ENCODE assay signal across 25 cellular contexts in genomic region chr1:30615076-30615795, GRCh38.
"Had no signal": no experiment of that assay in that cellular context is flagged by ENCODE, and none has a peak within 500 bp of the region (broad histone marks: within the 10 kb centered on the region; RNA-seq: fewer than 3 reads in every experiment).

No MANE protein-coding gene starts in this region.

- H3K4me1 ChIP-seq: left lung, lower lobe of right lung, stomach, thyroid gland, upper lobe of right lung had no signal

- H3K4me3 Mint-ChIP-seq: activated naive CD4-positive, alpha-beta T cell treated with anti-CD3 and anti-CD28 coated beads, Interleukin-2, amount 50 U/mL, for 24 hours; activated naive CD8-positive, alpha-beta T cell treated with anti-CD3 and anti-CD28 coated beads, Interleukin-2, amount 50 U/mL, for 24 hours; central memory CD8-positive, alpha-beta T cell; immature natural killer cell; natural killer cell treated with Interleukin-12 subunit alpha and Interleukin-12 subunit beta and Interleukin-15 and Interleukin-18, amount 100 ng/mL, for 72 hours; stimulated activated naive B cell treated with anti-CD40 and anti-IgM and Interleukin-4, amounts not matched to agents 10 μg/mL and 1 μg/mL and 100 μg/mL, for 72 hours had no signal

- DNase-seq: activated CD4-positive, alpha-beta T cell treated with anti-CD3 and anti-CD28 coated beads for 4 hours; activated CD4-positive, alpha-beta T cell treated with anti-CD3 and anti-CD28 coated beads, Interleukin-2, amount 50 U/mL, for 4 hours; activated naive CD8-positive, alpha-beta T cell treated with anti-CD3 and anti-CD28 coated beads, Interleukin-2, amount 50 U/mL, for 24 hours; activated T-cell treated with anti-CD3 and anti-CD28 coated beads, Interleukin-2, amount 50 U/mL, for 48 hours; amygdala; dermis blood vessel endothelial cell; effector CD8-positive, alpha-beta T cell; head of caudate nucleus; hypothalamus; immature natural killer cell; kidney glomerular epithelial cell; left lung; lower lobe of right lung; mucosa of descending colon; right cardiac atrium; stimulated activated CD4-positive, alpha-beta T cell treated with anti-CD3 and anti-CD28 coated beads, Interleukin-15, amount 100 ng/mL, for 24 hours; stimulated activated CD4-positive, alpha-beta T cell treated with anti-CD3 and anti-CD28 coated beads, Interleukin-2, amount 100 ng/mL, for 24 hours; stimulated activated naive B cell treated with anti-CD40 and anti-IgM and Interleukin-4, amounts not matched to agents 10 μg/mL and 1 μg/mL and 100 μg/mL, for 72 hours; thyroid gland had no signal

- H3K4me3 ChIP-seq: left lung, lower lobe of right lung, mucosa of descending colon, stomach, thyroid gland, upper lobe of right lung had no signal

- H3K27ac Mint-ChIP-seq: activated naive CD4-positive, alpha-beta T cell treated with anti-CD3 and anti-CD28 coated beads, Interleukin-2, amount 50 U/mL, for 24 hours; activated naive CD8-positive, alpha-beta T cell treated with anti-CD3 and anti-CD28 coated beads, Interleukin-2, amount 50 U/mL, for 24 hours; activated T-helper 2 cell treated with anti-CD3 and anti-CD28 coated beads, Interferon-gamma antibody, Interleukin-2, Interleukin-4, amounts not matched to agents 10 μg/mL and 5 μg/mL and 100 μg/mL, durations not matched to agents 14 hours and 24 hours and 36 hours; immature natural killer cell; natural killer cell treated with Interleukin-12 subunit alpha and Interleukin-12 subunit beta and Interleukin-15 and Interleukin-18, amount 100 ng/mL, for 72 hours; stimulated activated naive B cell treated with anti-CD40 and anti-IgM and Interleukin-4, amounts not matched to agents 10 μg/mL and 1 μg/mL and 100 μg/mL, for 72 hours had no signal

- H3K36me3 ChIP-seq: left lung, lower lobe of right lung, stomach, thyroid gland, upper lobe of right lung had no signal

- H3K9me3 Mint-ChIP-seq: activated naive CD4-positive, alpha-beta T cell treated with anti-CD3 and anti-CD28 coated beads, Interleukin-2, amount 50 U/mL, for 24 hours; activated naive CD8-positive, alpha-beta T cell treated with anti-CD3 and anti-CD28 coated beads, Interleukin-2, amount 50 U/mL, for 24 hours; activated T-helper 2 cell treated with anti-CD3 and anti-CD28 coated beads, Interferon-gamma antibody, Interleukin-2, Interleukin-4, amounts not matched to agents 10 μg/mL and 5 μg/mL and 100 μg/mL, durations not matched to agents 14 hours and 24 hours and 36 hours; central memory CD8-positive, alpha-beta T cell; immature natural killer cell; natural killer cell treated with Interleukin-12 subunit alpha and Interleukin-12 subunit beta and Interleukin-15 and Interleukin-18, amount 100 ng/mL, for 72 hours; stimulated activated naive B cell treated with anti-CD40 and anti-IgM and Interleukin-4, amounts not matched to agents 10 μg/mL and 1 μg/mL and 100 μg/mL, for 72 hours had no signal

- ATAC-seq: activated naive CD8-positive, alpha-beta T cell treated with anti-CD3 and anti-CD28 coated beads, Interleukin-2, amount 50 U/mL, for 24 hours; left lung; lower lobe of right lung; mucosa of descending colon; right cardiac atrium; stimulated activated naive B cell treated with anti-CD40 and anti-IgM and Interleukin-4, amounts not matched to agents 10 μg/mL and 1 μg/mL and 100 μg/mL, for 72 hours; upper lobe of right lung had no signal

- H3K27me3 ChIP-seq: thyroid gland had no signal

- H3K9me3 ChIP-seq: left lung, lower lobe of right lung, mucosa of descending colon, stomach, thyroid gland, upper lobe of right lung had no signal

- H3K36me3 Mint-ChIP-seq: activated naive CD4-positive, alpha-beta T cell treated with anti-CD3 and anti-CD28 coated beads, Interleukin-2, amount 50 U/mL, for 24 hours; immature natural killer cell; natural killer cell treated with Interleukin-12 subunit alpha and Interleukin-12 subunit beta and Interleukin-15 and Interleukin-18, amount 100 ng/mL, for 72 hours; stimulated activated naive B cell treated with anti-CD40 and anti-IgM and Interleukin-4, amounts not matched to agents 10 μg/mL and 1 μg/mL and 100 μg/mL, for 72 hours had no signal

- H3K27ac ChIP-seq: left lung, lower lobe of right lung, stomach, thyroid gland, upper lobe of right lung had no signal

- H3K4me1 Mint-ChIP-seq: central memory CD8-positive, alpha-beta T cell; immature natural killer cell; stimulated activated naive B cell treated with anti-CD40 and anti-IgM and Interleukin-4, amounts not matched to agents 10 μg/mL and 1 μg/mL and 100 μg/mL, for 72 hours had no signal
